In genomic region chr15:76642671-76643070, GRCh38 we compare ENCODE assay signal across 2 cellular contexts.
TF ChIP-seq lines count a peak whose summit lies in the region.

No MANE protein-coding gene starts in this region.

TF ChIP-seq in liver, 16 proteins besides CTCF, POLR2A, EP300 and RAD21 (continued from another document):
- no peak for TF ChIP-seq REST (IDR thresholded peaks at IDR 0.05)
- TF ChIP-seq YY1 (IDR thresholded peaks at IDR 0.05), result no peak
- TF ChIP-seq HNF4G (IDR thresholded peaks at IDR 0.05), result no peak
- TF ChIP-seq ZBTB33 (IDR thresholded peaks at IDR 0.05), result no peak
- no peak for TF ChIP-seq RXRA (IDR thresholded peaks at IDR 0.05)
- no peak for TF ChIP-seq EGR1 (IDR thresholded peaks at IDR 0.05; ENCODE audit: low read depth in 2 of 2)
- TF ChIP-seq FOXA2 (IDR thresholded peaks at IDR 0.05), result no peak
- TF ChIP-seq NR2F2 (IDR thresholded peaks at IDR 0.05), result no peak
- no peak for TF ChIP-seq JUND (IDR thresholded peaks at IDR 0.05)
- TF ChIP-seq MAX (IDR thresholded peaks at IDR 0.05), result no peak
- no peak for TF ChIP-seq ATF3 (IDR thresholded peaks at IDR 0.05)

TF ChIP-seq in HepG2, 621 proteins besides CTCF, POLR2A, EP300 and RAD21:
- TF ChIP-seq POGK (CRISPR knock-in tag; conservative IDR thresholded peaks at IDR 0.05) (no peak), MLXIP (CRISPR knock-in tag; IDR thresholded peaks at IDR 0.05; ENCODE audit: borderline replicate concordance) (no peak), LBX2 (CRISPR knock-in tag; IDR thresholded peaks at IDR 0.05; ENCODE audit: borderline replicate concordance) (no peak), ZNF589 (CRISPR knock-in tag; conservative IDR thresholded peaks at IDR 0.05) (no peak), MTF1 (CRISPR knock-in tag; IDR thresholded peaks at IDR 0.05) (no peak)
